8 cellular contexts compared by ENCODE assay signal in genomic region chr12:131454418-131455217, GRCh38.
DNase-seq lines count a peak whose midpoint lies in the region; ATAC-seq, FAIRE-seq and TF ChIP-seq lines count a peak whose summit lies in the region.

No MANE protein-coding gene starts in this region.

- H3K4me2 ChIP-seq in neural progenitor cell: no peak overlapping the region

- no peak overlapping the region for H3K9ac ChIP-seq in neural progenitor cell

- H2AFZ ChIP-seq in neural progenitor cell (replicated peaks): peak overlapping the region; percentile 96

- H3K4me3 ChIP-seq in neural progenitor cell: no peak overlapping the region

- no peaks in the 10 kb centered on the region for H3K4me1 ChIP-seq in neural progenitor cell

- H3K4me1 Mint-ChIP-seq in neural progenitor cell: peaks cover 27% of the 10 kb centered on the region

- no peaks in the 10 kb centered on the region for H4K20me1 ChIP-seq in neural progenitor cell (ENCODE audit: low read depth)

- peak; percentile 57 for ATAC-seq in GM19455 (IDR thresholded peaks at IDR 0.05; ENCODE audit: unreplicated experiment)
- peak; percentile 89 for ATAC-seq in HG03442 (IDR thresholded peaks at IDR 0.05; ENCODE audit: unreplicated experiment)

- H3K36me3 Mint-ChIP-seq in neural progenitor cell: no peaks in the 10 kb centered on the region

- H3K79me2 ChIP-seq in neural progenitor cell (ENCODE audit: low read depth): no peaks in the 10 kb centered on the region

- H3K27ac Mint-ChIP-seq in neural progenitor cell: no peak overlapping the region

- H3F3A ChIP-seq in neural progenitor cell (ENCODE audit: low read depth): no peaks in the 10 kb centered on the region

- peaks cover 4% of the 10 kb centered on the region for H3K9me3 Mint-ChIP-seq in neural progenitor cell

- H3K27me3 Mint-ChIP-seq in neural progenitor cell (ENCODE audit: insufficient read depth, low read depth): peaks cover 17% of the 10 kb centered on the region

- H3K36me3 ChIP-seq in neural progenitor cell: no peaks in the 10 kb centered on the region

- DNase-seq in GDM1 (lab: John Stamatoyannopoulos, UW) (peak; percentile 61), RCC 7860 (ENCODE audit: low spot score) (peak; percentile 12), ecto neural progenitor cell (ENCODE audit: low spot score) (peak; percentile 90), neural progenitor cell (ENCODE audit: low spot score) (peak; percentile 87), DMS79 treated with DMSO at 0.1 percent for 48 hours (lab: John Stamatoyannopoulos, UW) (no peak), GOT3 (lab: John Stamatoyannopoulos, UW) (no peak)

- H3K9me3 ChIP-seq in neural progenitor cell (ENCODE audit: low read depth): peaks cover 6% of the 10 kb centered on the region

- H3K27ac ChIP-seq in neural progenitor cell: no peak overlapping the region

- no peak overlapping the region for H3K4me3 Mint-ChIP-seq in neural progenitor cell

- FAIRE-seq in RCC 7860 (lab: Jason Lieb, UNC): no peak

- no peaks in the 10 kb centered on the region for H3K27me3 ChIP-seq in neural progenitor cell

- peak; percentile 74 for TF ChIP-seq CTCF in neural progenitor cell (IDR thresholded peaks at IDR 0.05)

Comparison
In these comparisons a context has a peak if more than half of its experiments do, and no peak if none do; other contexts are left out.
1. DNase-seq: peak in GDM1 (single experiment), RCC 7860 (single experiment), ecto neural progenitor cell (single experiment) and neural progenitor cell (single experiment); none in DMS79 treated with DMSO at 0.1 percent for 48 hours (single experiment) and GOT3 (single experiment).